18 cellular contexts compared by ENCODE assay signal in genomic region chr10:89242840-89243586, GRCh38. TPM values are rescaled to one million over a fixed set of nuclear protein-coding genes. Genes with fewer than 3 reads are reported as not detected.
DNase-seq lines count a peak whose midpoint lies in the region; ATAC-seq and TF ChIP-seq lines count a peak whose summit lies in the region.
"Had no signal": no experiment of that assay in that cellular context is flagged by ENCODE, and none has a peak within 500 bp of the region (broad histone marks: within the 10 kb centered on the region; RNA-seq: fewer than 3 reads in every experiment).

No MANE protein-coding gene starts in this region.

- H4K20me1 ChIP-seq in OCI-LY3 (ENCODE audit: insufficient read depth, low read length) = no peaks in the 10 kb centered on the region

- H3K9ac ChIP-seq in OCI-LY3 (ENCODE audit: low read length) = no peak overlapping the region

- H3K4me1 ChIP-seq in heart left ventricle (peaks cover 0 to 70% (median 7%) of the 10 kb centered on the region in 12 donors), OCI-LY3 (ENCODE audit: low read length) (peaks cover 58% of the 10 kb centered on the region)

- intact Hi-C loops in heart left ventricle (cut with DNase I) = no loop called here
- intact Hi-C loops in Right ventricle myocardium superior (cut with DNase I) = no loop called here

- no peak overlapping the region for H3K4me3 Mint-ChIP-seq in stimulated activated memory B cell treated with anti-CD40 and anti-IgM and Interleukin-4, amounts not matched to agents 10 μg/mL and 1 μg/mL and 100 μg/mL, for 72 hours
- H3K4me3 Mint-ChIP-seq: activated CD4-positive, alpha-beta memory T cell treated with anti-CD3 and anti-CD28 coated beads for 36 hours; endodermal cell had no signal

- WGBS in heart left ventricle, 4 donors = 48 to 54% (median 52%) methylated on average over 8 of the region's 8 CpGs

- H3K27me3 ChIP-seq in heart left ventricle (no peaks in the 10 kb centered on the region), OCI-LY3 (ENCODE audit: low read depth, low read length) (no peaks in the 10 kb centered on the region)

- H3K27me3 Mint-ChIP-seq in stimulated activated memory B cell treated with anti-CD40 and anti-IgM and Interleukin-4, amounts not matched to agents 10 μg/mL and 1 μg/mL and 100 μg/mL, for 72 hours = no peaks in the 10 kb centered on the region
- H3K27me3 Mint-ChIP-seq: activated CD4-positive, alpha-beta memory T cell treated with anti-CD3 and anti-CD28 coated beads for 36 hours had no signal

- peaks cover 48% of the 10 kb centered on the region for H3K4me1 Mint-ChIP-seq in stimulated activated memory B cell treated with anti-CD40 and anti-IgM and Interleukin-4, amounts not matched to agents 10 μg/mL and 1 μg/mL and 100 μg/mL, for 72 hours

- H3K9me3 ChIP-seq in heart left ventricle (no peaks in the 10 kb centered on the region), OCI-LY3 (ENCODE audit: insufficient read depth, low read length) (no peaks in the 10 kb centered on the region)

- no peak for TF ChIP-seq POLR2A in heart left ventricle (IDR thresholded peaks at IDR 0.05)

- ATAC-seq in heart left ventricle = peak in 3 of 4 donors; percentile 38 to 61 (median 53)
- ATAC-seq in Right ventricle myocardium superior (ENCODE audit: poor library complexity) = no peak
- ATAC-seq in stimulated activated memory B cell treated with anti-CD40 and anti-IgM and Interleukin-4, amounts not matched to agents 10 μg/mL and 1 μg/mL and 100 μg/mL, for 72 hours = peak; percentile 51
- no peak for ATAC-seq in GM19395 (IDR thresholded peaks at IDR 0.05; ENCODE audit: unreplicated experiment)
- ATAC-seq: K562 had no signal

- H3K9me3 Mint-ChIP-seq in stimulated activated memory B cell treated with anti-CD40 and anti-IgM and Interleukin-4, amounts not matched to agents 10 μg/mL and 1 μg/mL and 100 μg/mL, for 72 hours = no peaks in the 10 kb centered on the region
- H3K9me3 Mint-ChIP-seq: activated CD4-positive, alpha-beta memory T cell treated with anti-CD3 and anti-CD28 coated beads for 36 hours; endodermal cell had no signal

- peak overlapping the region; percentile 49 for H3K4me2 ChIP-seq in OCI-LY3 (ENCODE audit: low read length)

- H3K27ac ChIP-seq in heart left ventricle (peak overlapping the region in 4 of 12 donors; percentile 8 to 74 (median 41)), OCI-LY3 (ENCODE audit: low read length) (peak overlapping the region; percentile 46)

- H3K36me3 ChIP-seq in heart left ventricle = peaks cover 0 to 36% (median 9%) of the 10 kb centered on the region in 9 donors
- H3K36me3 ChIP-seq in OCI-LY3 (replicated peaks; ENCODE audit: low read depth, low read length) = no peaks in the 10 kb centered on the region

- H3K4me3 ChIP-seq in heart left ventricle (no peak overlapping the region), OCI-LY3 (ENCODE audit: low read length) (peak overlapping the region; percentile 15; the same call in 1 of the 2 replicates)
- H3K4me3 ChIP-seq: K562 had no signal

- no peaks in the 10 kb centered on the region for H3K79me2 ChIP-seq in OCI-LY3 (ENCODE audit: low read length)

- H2AFZ ChIP-seq in OCI-LY3 (ENCODE audit: low read depth, low read length) = no peak overlapping the region

- peak overlapping the region; percentile 35 for H3K27ac Mint-ChIP-seq in stimulated activated memory B cell treated with anti-CD40 and anti-IgM and Interleukin-4, amounts not matched to agents 10 μg/mL and 1 μg/mL and 100 μg/mL, for 72 hours
- H3K27ac Mint-ChIP-seq: activated CD4-positive, alpha-beta memory T cell treated with anti-CD3 and anti-CD28 coated beads for 36 hours; endodermal cell had no signal

- TF ChIP-seq CTCF in heart left ventricle (IDR thresholded peaks at IDR 0.05) (no peak), OCI-LY3 (IDR thresholded peaks at IDR 0.05; ENCODE audit: low read depth, low read length) (no peak)

- DNase-seq in heart left ventricle (no peak), Right ventricle myocardium superior (no peak), foreskin melanocyte (peak; percentile 37), dedifferentiated amniotic fluid mesenchymal stem cell (ENCODE audit: extremely low spot score) (no peak), HuH-7 (ENCODE audit: low spot score) (no peak)
- DNase-seq: activated CD4-positive, alpha-beta memory T cell treated with anti-CD3 and anti-CD28 coated beads for 36 hours; activated effector memory CD4-positive, alpha-beta T cell treated with anti-CD3 and anti-CD28 coated beads, Interleukin-2, amount 50 U/mL, for 16 hours; DMS 273 treated with DMSO at 0.1 percent for 48 hours; endodermal cell; NCI-H2081 treated with DMSO at 0.1 percent for 48 hours; stimulated activated CD4-positive, alpha-beta T cell treated with anti-CD3 and anti-CD28 coated beads, Interleukin-1b, Interleukin-23, amount 100 ng/mL, for 48 hours; T-helper 1 cell had no signal

- peaks cover 33% of the 10 kb centered on the region for H3K36me3 Mint-ChIP-seq in stimulated activated memory B cell treated with anti-CD40 and anti-IgM and Interleukin-4, amounts not matched to agents 10 μg/mL and 1 μg/mL and 100 μg/mL, for 72 hours

RNA-seq across cellular contexts. Expression of gene LIPA, which starts 8.6 kb away (rescaled TPM):
- total RNA-seq in heart left ventricle (100 to 1,000 TPM in 1 of 9 donors, 10 to 100 TPM in 8; 13.6 to 127 (median 18.8) TPM), Right ventricle myocardium superior (18.0 TPM)
- polyA plus RNA-seq in heart left ventricle = 10 to 100 TPM in 1 of 2 donors, 1 to 10 TPM in 1; 4.8 to 22.1 TPM

RNA-seq across cellular contexts. Expression of gene CH25H, which starts 35.9 kb away (rescaled TPM):
- total RNA-seq in heart left ventricle (1 to 10 TPM in 3 of 9 donors, under 1 TPM in 6; 0.28 to 3.5 (median 0.42) TPM), Right ventricle myocardium superior (0.22 TPM)
- polyA plus RNA-seq in heart left ventricle = under 1 TPM; 0.24 to 0.27 TPM
- total RNA-seq: endodermal cell, glomerular endothelial cell, K562, osteocyte had no signal
- polyA plus RNA-seq: K562 had no signal

RNA-seq across cellular contexts. Expression of gene IFIT2, which starts 58.8 kb away (rescaled TPM):
- 10 to 100 TPM in 3 of 9 donors, 1 to 10 TPM in 6; 2.3 to 30.2 (median 5.3) TPM for total RNA-seq in heart left ventricle
- 1 to 10 TPM; 2.1 to 2.8 TPM for polyA plus RNA-seq in heart left ventricle
- 4.3 TPM for total RNA-seq in Right ventricle myocardium superior

Comparison
In these comparisons a context has a peak if more than half of its experiments do, and no peak if none do; other contexts are left out.
1. ATAC-seq: peak in heart left ventricle (3 of 4) and stimulated activated memory B cell treated with anti-CD40 and anti-IgM and Interleukin-4, amounts not matched to agents 10 μg/mL and 1 μg/mL and 100 μg/mL, for 72 hours (single experiment); none in Right ventricle myocardium superior (single experiment) and GM19395 (single experiment).